16 cellular contexts compared by ENCODE assay signal in the genomic region with DNA sequence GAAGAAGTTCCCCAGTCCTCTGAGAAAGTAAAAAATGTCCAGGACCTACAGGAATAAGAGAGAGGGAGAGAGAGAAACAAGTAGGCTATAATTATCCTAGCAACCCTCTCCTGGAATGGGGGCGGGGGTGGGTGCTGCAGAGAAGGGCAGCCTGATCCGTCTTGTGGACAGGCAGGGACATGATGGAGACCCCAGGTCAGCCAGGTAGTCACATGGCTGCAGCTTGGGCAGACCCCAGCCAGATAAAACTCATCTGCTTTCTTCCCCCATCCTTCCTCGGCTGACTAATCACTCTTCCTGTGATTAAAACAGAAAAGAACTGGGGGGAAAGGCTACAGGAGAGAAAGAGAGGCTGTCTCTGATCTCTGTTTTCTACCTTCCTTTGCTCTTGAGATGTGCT. TPM values are rescaled to one million over a fixed set of nuclear protein-coding genes. Genes with fewer than 3 reads are reported as not detected.
A peak's percentile ranks its signal among the peaks of the same experiment; 100 is the strongest.
DNase-seq lines count a peak whose midpoint lies in the region; TF ChIP-seq lines count a peak whose summit lies in the region.
"Had no signal": no experiment of that assay in that cellular context is flagged by ENCODE, and none has a peak within 500 bp of the region (broad histone marks: within the 10 kb centered on the region; RNA-seq: fewer than 3 reads in every experiment).

No MANE protein-coding gene starts in this region.

- no peaks in the 10 kb centered on the region for H3K9me3 Mint-ChIP-seq in progenitor cell of endocrine pancreas (ENCODE audit: low read depth)
- H3K9me3 Mint-ChIP-seq: activated CD4-positive, alpha-beta memory T cell treated with anti-CD3 and anti-CD28 coated beads, Interleukin-2, amount 10 ng/mL, durations not matched to agents 7 days and 5 days had no signal

- H3K4ac ChIP-seq in mesenchymal stem cell (ENCODE audit: low read depth in 1 of 2, low read length in 2 of 2), result peak overlapping the region in 1 of 2 experiments; percentile 73

- no peak for DNase-seq in cardiac muscle cell (ENCODE audit: low read depth in 1 of 2, low spot score in 1 of 2)
- no peak for DNase-seq in right atrium auricular region (ENCODE audit: low spot score)
- peak; percentile 75 for DNase-seq in WERI-Rb-1
- no peak for DNase-seq in mesenchymal stem cell
- DNase-seq in NK-92 treated with Interleukin-12 subunit alpha and Interleukin-12 subunit beta, amount 100 ng/mL, for 24 hours (lab: John Stamatoyannopoulos, UW), result no peak
- no peak for DNase-seq in activated CD4-positive, alpha-beta T cell treated with anti-CD3 and anti-CD28 coated beads for 4 hours
- DNase-seq in progenitor cell of endocrine pancreas (ENCODE audit: low spot score, unreplicated experiment), result no peak
- DNase-seq in NCI-H2081 (lab: John Stamatoyannopoulos, UW), result no peak
- DNase-seq: activated CD4-positive, alpha-beta memory T cell treated with anti-CD3 and anti-CD28 coated beads, Interleukin-2, amount 10 ng/mL, durations not matched to agents 7 days and 5 days; activated effector memory CD4-positive, alpha-beta T cell treated with Interleukin-2 at 50 U/mL for 16 hours; amniotic stem cell; GF-D8; kidney glomerular epithelial cell; mucosa of descending colon; NCI-H226 had no signal

- H3K9ac ChIP-seq in mesenchymal stem cell (ENCODE audit: low read length), result peak overlapping the region; percentile 7

- no peak overlapping the region for H3K14ac ChIP-seq in mesenchymal stem cell (ENCODE audit: low read length in 2 of 2)

- H3K79me1 ChIP-seq in mesenchymal stem cell (replicated peaks; ENCODE audit: low read length, poor library complexity, severe bottlenecking), result no peaks in the 10 kb centered on the region

- H3K36me3 ChIP-seq in cardiac muscle cell (no peaks in the 10 kb centered on the region), right atrium auricular region (no peaks in the 10 kb centered on the region), WERI-Rb-1 (no peaks in the 10 kb centered on the region), mesenchymal stem cell (ENCODE audit: control insufficient read depth in 1 of 2, insufficient read depth in 2 of 2, low read depth in 1 of 2, low read length in 2 of 2) (no peaks in the 10 kb centered on the region)

- H3K4me1 ChIP-seq in cardiac muscle cell (ENCODE audit: low read depth) (peaks cover 32% of the 10 kb centered on the region), right atrium auricular region (peaks cover 0 to 28% of the 10 kb centered on the region in 2 donors), mesenchymal stem cell (ENCODE audit: control insufficient read depth, insufficient read depth, low read depth, low read length) (peaks cover 28% of the 10 kb centered on the region)

- peak overlapping the region; percentile 75 for H4K8ac ChIP-seq in mesenchymal stem cell (ENCODE audit: low read length)

- peak overlapping the region; percentile 10 for H2AFZ ChIP-seq in mesenchymal stem cell (ENCODE audit: low read depth, low read length)

- H2BK12ac ChIP-seq in mesenchymal stem cell (ENCODE audit: low read length in 2 of 2), result peak overlapping the region in 1 of 2 experiments; percentile 88

- H2BK5ac ChIP-seq in mesenchymal stem cell (ENCODE audit: low read depth, low read length, poor library complexity, severe bottlenecking), result peak overlapping the region; percentile 53

- H3K9me3 ChIP-seq in cardiac muscle cell (ENCODE audit: low read depth), result no peaks in the 10 kb centered on the region
- H3K9me3 ChIP-seq in right atrium auricular region, result no peaks in the 10 kb centered on the region
- no peaks in the 10 kb centered on the region for H3K9me3 ChIP-seq in WERI-Rb-1 (ENCODE audit: severe bottlenecking)
- no peaks in the 10 kb centered on the region for H3K9me3 ChIP-seq in mesenchymal stem cell (ENCODE audit: control insufficient read depth, low read length)
- H3K9me3 ChIP-seq: mucosa of descending colon had no signal

- no peak overlapping the region for H4K91ac ChIP-seq in mesenchymal stem cell (ENCODE audit: low read length)

- H3K27me3 ChIP-seq in cardiac muscle cell, result no peaks in the 10 kb centered on the region
- no peaks in the 10 kb centered on the region for H3K27me3 ChIP-seq in right atrium auricular region
- H3K27me3 ChIP-seq in WERI-Rb-1 (ENCODE audit: insufficient read depth, low read depth, severe bottlenecking), result no peaks in the 10 kb centered on the region
- H3K27me3 ChIP-seq in mesenchymal stem cell (ENCODE audit: control insufficient read depth in 1 of 2, insufficient read depth in 1 of 2, low read length in 2 of 2), result no peaks in the 10 kb centered on the region

- no peak overlapping the region for H3K27ac Mint-ChIP-seq in progenitor cell of endocrine pancreas
- H3K27ac Mint-ChIP-seq: activated CD4-positive, alpha-beta memory T cell treated with anti-CD3 and anti-CD28 coated beads, Interleukin-2, amount 10 ng/mL, durations not matched to agents 7 days and 5 days had no signal

- peak overlapping the region; percentile 88 for H3K27ac ChIP-seq in cardiac muscle cell
- no peak overlapping the region for H3K27ac ChIP-seq in right atrium auricular region
- H3K27ac ChIP-seq in WERI-Rb-1, result peak overlapping the region; percentile 97
- H3K27ac ChIP-seq in mesenchymal stem cell (ENCODE audit: low read length, poor library complexity, severe bottlenecking), result peak overlapping the region; percentile 11

- H3K4me2 ChIP-seq in mesenchymal stem cell (ENCODE audit: low read length, poor library complexity, severe bottlenecking), result no peak overlapping the region

- no peak overlapping the region for H2BK15ac ChIP-seq in mesenchymal stem cell (ENCODE audit: low read depth, poor library complexity, severe bottlenecking)

- TF ChIP-seq CTCF in cardiac muscle cell (IDR thresholded peaks at IDR 0.05; ENCODE audit: low read depth, low read length) (no peak), right atrium auricular region (IDR thresholded peaks at IDR 0.05) (no peak), WERI-Rb-1 (IDR thresholded peaks at IDR 0.05; ENCODE audit: low read depth, low read length) (no peak), progenitor cell of endocrine pancreas (IDR thresholded peaks at IDR 0.05; ENCODE audit: unreplicated experiment) (no peak)

- peak overlapping the region; percentile 73 for H2BK120ac ChIP-seq in mesenchymal stem cell (ENCODE audit: low read depth, low read length)

- peaks cover 39% of the 10 kb centered on the region for H3K4me1 Mint-ChIP-seq in progenitor cell of endocrine pancreas (ENCODE audit: low read depth)

- peak overlapping the region; percentile 94 for H2AK5ac ChIP-seq in mesenchymal stem cell (ENCODE audit: low read length, severe bottlenecking)

- peak overlapping the region; percentile 46 to 58 for H3K18ac ChIP-seq in mesenchymal stem cell (ENCODE audit: low read depth in 1 of 2, low read length in 2 of 2)

- H3K27me3 Mint-ChIP-seq in progenitor cell of endocrine pancreas, result peaks cover 6% of the 10 kb centered on the region

- no peak overlapping the region for H3K4me3 ChIP-seq in cardiac muscle cell
- H3K4me3 ChIP-seq in right atrium auricular region, result no peak overlapping the region
- no peak overlapping the region for H3K4me3 ChIP-seq in WERI-Rb-1 (ENCODE audit: low read depth, low read length)
- H3K4me3 ChIP-seq in mesenchymal stem cell (ENCODE audit: insufficient read depth in 1 of 2, low read depth in 1 of 2, low read length in 2 of 2), result no peak overlapping the region
- H3K4me3 ChIP-seq: mucosa of descending colon had no signal

- no peak overlapping the region for H3K23ac ChIP-seq in mesenchymal stem cell (ENCODE audit: low read length in 2 of 2)

- WGBS in mesenchymal stem cell, result no CpG with 5 or more reads among the region's 3 CpGs

- no peaks in the 10 kb centered on the region for H3K36me3 Mint-ChIP-seq in progenitor cell of endocrine pancreas (ENCODE audit: insufficient read depth)

- H3K4me3 Mint-ChIP-seq in progenitor cell of endocrine pancreas (ENCODE audit: low read depth), result no peak overlapping the region
- H3K4me3 Mint-ChIP-seq: activated CD4-positive, alpha-beta memory T cell treated with anti-CD3 and anti-CD28 coated beads, Interleukin-2, amount 10 ng/mL, durations not matched to agents 7 days and 5 days had no signal

RNA-seq across cellular contexts. Expression of a gene that starts 32.6 kb away (rescaled TPM):
- total RNA-seq in cardiac muscle cell (10.8 and 14.4 TPM in 2 replicates), right atrium auricular region (10 to 100 TPM; 43.5 to 48.1 TPM), progenitor cell of endocrine pancreas (0.64 TPM in 1 of 2 replicates, not detected in the other)
- 23.5 and 36.1 TPM in 2 replicates for polyA plus RNA-seq in cardiac muscle cell
- 148 TPM for polyA plus RNA-seq in mesenchymal stem cell (2013, experiment 1 of 2)
- 153 TPM for polyA plus RNA-seq in mesenchymal stem cell (2013, experiment 2 of 2)

RNA-seq across cellular contexts. Expression of a gene that starts 34.1 kb away (rescaled TPM):
- 81.8 and 121 TPM in 2 replicates for total RNA-seq in cardiac muscle cell
- polyA plus RNA-seq in cardiac muscle cell, result 137 and 158 TPM in 2 replicates
- total RNA-seq in right atrium auricular region, result 10 to 100 TPM; 37.9 to 45.4 TPM
- polyA plus RNA-seq in mesenchymal stem cell (2013, experiment 1 of 2), result 75.6 TPM
- 69.9 TPM for polyA plus RNA-seq in mesenchymal stem cell (2013, experiment 2 of 2)
- total RNA-seq in progenitor cell of endocrine pancreas, result 336 and 344 TPM in 2 replicates

RNA-seq across cellular contexts. Expression of a gene that starts 43.2 kb away (rescaled TPM):
- total RNA-seq in cardiac muscle cell (96.4 and 122 TPM in 2 replicates), right atrium auricular region (100 to 1,000 TPM; 271 to 418 TPM), progenitor cell of endocrine pancreas (123 and 124 TPM in 2 replicates)
- 56.0 and 56.7 TPM in 2 replicates for polyA plus RNA-seq in cardiac muscle cell
- 172 TPM for polyA plus RNA-seq in mesenchymal stem cell (2013, experiment 1 of 2)
- polyA plus RNA-seq in mesenchymal stem cell (2013, experiment 2 of 2), result 169 TPM

RNA-seq across cellular contexts. Expression of a gene that starts 47.3 kb away (rescaled TPM):
- total RNA-seq in cardiac muscle cell (not detected in 2 replicates), right atrium auricular region (1 to 10 TPM; 1.2 to 6.5 TPM), progenitor cell of endocrine pancreas (32.2 and 36.1 TPM in 2 replicates)
- 0.22 TPM in 1 of 2 replicates, not detected in the other for polyA plus RNA-seq in cardiac muscle cell
- polyA plus RNA-seq in mesenchymal stem cell (2013, experiment 1 of 2), result not detected
- polyA plus RNA-seq in mesenchymal stem cell (2013, experiment 2 of 2), result not detected
- total RNA-seq: activated CD4-positive, alpha-beta memory T cell treated with anti-CD3 and anti-CD28 coated beads, Interleukin-2, amount 10 ng/mL, durations not matched to agents 7 days and 5 days; pulmonary artery endothelial cell had no signal

Comparison
In these comparisons a context has a peak if more than half of its experiments do, and no peak if none do; other contexts are left out.
1. H3K27ac ChIP-seq: peak in cardiac muscle cell (single experiment), WERI-Rb-1 (single experiment) and mesenchymal stem cell (single experiment); none in right atrium auricular region (0 of 2).